ENCODE assay signal across 8 cellular contexts in genomic region chr6:87078983-87079616, GRCh38. TPM values are rescaled to one million over a fixed set of nuclear protein-coding genes. Genes with fewer than 3 reads are reported as not detected.
DNase-seq lines count a peak whose midpoint lies in the region; ATAC-seq and TF ChIP-seq lines count a peak whose summit lies in the region.

No MANE protein-coding gene starts in this region.

- H3K27me3 Mint-ChIP-seq in activated CD8-positive, alpha-beta T cell treated with anti-CD3 and anti-CD28 coated beads, Interleukin-2, amount 10 ng/mL, durations not matched to agents 7 days and 5 days (ENCODE audit: low read depth): peaks cover 15% of the 10 kb centered on the region
- H3K27me3 Mint-ChIP-seq in endodermal cell (ENCODE audit: insufficient read depth): peaks cover 19% of the 10 kb centered on the region

- no peak for DNase-seq in AG04449 (ENCODE audit: low read depth, low spot score)
- peak; percentile 31 for DNase-seq in NCI-H748 treated with DMSO at 0.1 percent for 48 hours (lab: John Stamatoyannopoulos, UW)
- DNase-seq in activated CD8-positive, alpha-beta T cell treated with anti-CD3 and anti-CD28 coated beads, Interleukin-2, amount 10 ng/mL, durations not matched to agents 7 days and 5 days: peak; percentile 63
- peak; percentile 96 for DNase-seq in endodermal cell
- DNase-seq in myocyte (ENCODE audit: low read depth): peak; percentile 77
- peak; percentile 13 to 40 for DNase-seq in stimulated activated CD8-positive, alpha-beta memory T cell treated with anti-CD3 and anti-CD28 coated beads, Interleukin-7, amount 100 ng/mL, for 48 hours (ENCODE audit: extremely low read depth in 1 of 2, low read depth in 1 of 2)

- POLR2A ChIA-PET in AG04449 (lab: Yijun Ruan, JAX): no interaction called here
- POLR2A ChIA-PET in activated CD8-positive, alpha-beta T cell treated with anti-CD3 and anti-CD28 coated beads, Interleukin-2, amount 10 ng/mL, durations not matched to agents 7 days and 5 days (lab: Charles Lee): interaction anchor here (0.6 kb wide), 1 partner anchor 319 kb away, joined by 3 read pairs; no protein-coding TSS in a partner anchor

- no peak overlapping the region for H3K27ac ChIP-seq in endodermal cell (ENCODE audit: low read depth, low read length)

- H3K4me3 ChIP-seq in AG04449 (ENCODE audit: low read depth, low read length) (no peak overlapping the region), endodermal cell (ENCODE audit: low read length) (no peak overlapping the region)

- H3K4me3 Mint-ChIP-seq in activated CD8-positive, alpha-beta T cell treated with anti-CD3 and anti-CD28 coated beads, Interleukin-2, amount 10 ng/mL, durations not matched to agents 7 days and 5 days: no peak overlapping the region
- no peak overlapping the region for H3K4me3 Mint-ChIP-seq in endodermal cell

- TF ChIP-seq POLR2A in GM18505 (IDR thresholded peaks at IDR 0.05; ENCODE audit: borderline replicate concordance, extremely low read depth, insufficient read depth, insufficient read length): no peak

- H3K36me3 Mint-ChIP-seq in activated CD8-positive, alpha-beta T cell treated with anti-CD3 and anti-CD28 coated beads, Interleukin-2, amount 10 ng/mL, durations not matched to agents 7 days and 5 days (ENCODE audit: low read depth): no peaks in the 10 kb centered on the region
- H3K36me3 Mint-ChIP-seq in endodermal cell (ENCODE audit: low read depth): no peaks in the 10 kb centered on the region

- H3K36me3 ChIP-seq in endodermal cell (ENCODE audit: control insufficient read depth, insufficient read depth, low read length): no peaks in the 10 kb centered on the region

- ATAC-seq in GM18505 (IDR thresholded peaks at IDR 0.05; ENCODE audit: unreplicated experiment) (peak; percentile 50), HG03139 (IDR thresholded peaks at IDR 0.05; ENCODE audit: unreplicated experiment) (peak; percentile 68)
- ATAC-seq in activated CD8-positive, alpha-beta T cell treated with anti-CD3 and anti-CD28 coated beads, Interleukin-2, amount 10 ng/mL, durations not matched to agents 7 days and 5 days: peak; percentile 74

- peaks cover 4% of the 10 kb centered on the region for H3K4me1 ChIP-seq in endodermal cell (ENCODE audit: control insufficient read depth, insufficient read depth, low read length)

- no peaks in the 10 kb centered on the region for H3K9me3 ChIP-seq in endodermal cell (ENCODE audit: control insufficient read depth, low read length)

- no peak overlapping the region for H3K27ac Mint-ChIP-seq in activated CD8-positive, alpha-beta T cell treated with anti-CD3 and anti-CD28 coated beads, Interleukin-2, amount 10 ng/mL, durations not matched to agents 7 days and 5 days
- no peak overlapping the region for H3K27ac Mint-ChIP-seq in endodermal cell

- WGBS in endodermal cell (ENCODE audit: insufficient coverage in 1 of 2, insufficient read length in 1 of 2), 2 experiments: 36 to 46% methylated on average over 6 to 8 of the region's 8 CpGs

- CTCF ChIA-PET in AG04449 (lab: Yijun Ruan, JAX): interaction anchor here (0.6 to 4.7 kb wide), 18 partner anchors 8 to 329 kb away, joined by 3 to 59 read pairs (median 4); partner anchors contain the start of genes CFAP206 and CGA
- CTCF ChIA-PET in activated CD8-positive, alpha-beta T cell treated with anti-CD3 and anti-CD28 coated beads, Interleukin-2, amount 10 ng/mL, durations not matched to agents 7 days and 5 days (lab: Charles Lee): interaction anchor here (0.7 to 3.4 kb wide), 34 partner anchors 8 to 622 kb away, joined by 3 to 33 read pairs (median 4); partner anchors contain the start of genes AKIRIN2 and CGA

- no peaks in the 10 kb centered on the region for H3K4me1 Mint-ChIP-seq in activated CD8-positive, alpha-beta T cell treated with anti-CD3 and anti-CD28 coated beads, Interleukin-2, amount 10 ng/mL, durations not matched to agents 7 days and 5 days (ENCODE audit: low read depth)
- H3K4me1 Mint-ChIP-seq in endodermal cell: peaks cover 4% of the 10 kb centered on the region

- TF ChIP-seq CTCF in AG04449 (IDR thresholded peaks at IDR 0.05; ENCODE audit: insufficient read depth, low read length, missing control alignments) (peak; percentile 85), endodermal cell (conservative IDR thresholded peaks at IDR 0.05) (peak; percentile 95)

- no peaks in the 10 kb centered on the region for H3K27me3 ChIP-seq in endodermal cell (ENCODE audit: control insufficient read depth, insufficient read depth, low read length, poor library complexity, severe bottlenecking)

- no peak overlapping the region for H3K9ac ChIP-seq in endodermal cell (ENCODE audit: extremely low read depth, low read length, poor library complexity, severe bottlenecking)

- H3K9me3 Mint-ChIP-seq in activated CD8-positive, alpha-beta T cell treated with anti-CD3 and anti-CD28 coated beads, Interleukin-2, amount 10 ng/mL, durations not matched to agents 7 days and 5 days (ENCODE audit: insufficient read depth): no peaks in the 10 kb centered on the region
- H3K9me3 Mint-ChIP-seq in endodermal cell: no peaks in the 10 kb centered on the region

RNA-seq across cellular contexts. Expression of gene CGA, which starts 15.8 kb away (rescaled TPM):
- not detected for total RNA-seq in activated CD8-positive, alpha-beta T cell treated with anti-CD3 and anti-CD28 coated beads, Interleukin-2, amount 10 ng/mL, durations not matched to agents 7 days and 5 days
- not detected for total RNA-seq in endodermal cell
- not detected for polyA plus RNA-seq in endodermal cell (2013, experiment 1 of 2)
- not detected for polyA plus RNA-seq in endodermal cell (2013, experiment 2 of 2)
- total RNA-seq in myocyte: not detected in 2 replicates
- polyA plus RNA-seq in myocyte (2012): not detected
